Comparison of ENCODE assay signal across 22 cellular contexts in genomic region chr20:11047559-11047958, GRCh38.
DNase-seq lines count a peak whose midpoint lies in the region; ATAC-seq, FAIRE-seq and TF ChIP-seq lines count a peak whose summit lies in the region.
"Had no signal": no experiment of that assay in that cellular context is flagged by ENCODE, and none has a peak within 500 bp of the region (broad histone marks: within the 10 kb centered on the region; RNA-seq: fewer than 3 reads in every experiment).

No MANE protein-coding gene starts in this region.

- H3K4me1 ChIP-seq in Caco-2, result peaks cover 50% of the 10 kb centered on the region
- H3K4me1 ChIP-seq in keratinocyte (ENCODE audit: control insufficient read depth, extremely low read depth, insufficient read depth, low read length), result peaks cover 18% of the 10 kb centered on the region
- no peaks in the 10 kb centered on the region for H3K4me1 ChIP-seq in right atrium auricular region
- H3K4me1 ChIP-seq: upper lobe of right lung had no signal

- TF ChIP-seq CTCF in Caco-2 (IDR thresholded peaks at IDR 0.05; ENCODE audit: insufficient read depth in 1 of 2, low read depth in 1 of 2, low read length in 1 of 2, severe bottlenecking in 1 of 2, unreplicated experiment in 1 of 2) (no peak), astrocyte of the spinal cord (IDR thresholded peaks at IDR 0.05; ENCODE audit: low read depth, low read length) (no peak), keratinocyte (optimal IDR thresholded peaks at IDR 0.05 in 1 of 3, IDR thresholded peaks at IDR 0.05 in 1 of 3, conservative IDR thresholded peaks at IDR 0.05 in 1 of 3; ENCODE audit: extremely low read depth in 1 of 3, insufficient read depth in 2 of 3, low read length in 3 of 3) (no peak), right atrium auricular region (IDR thresholded peaks at IDR 0.05) (no peak)

- H3K27me3 Mint-ChIP-seq in Caco-2 (ENCODE audit: insufficient read depth, unreplicated experiment), result no peaks in the 10 kb centered on the region
- no peaks in the 10 kb centered on the region for H3K27me3 Mint-ChIP-seq in activated naive CD8-positive, alpha-beta T cell treated with anti-CD3 and anti-CD28 coated beads, Interleukin-2, amount 50 U/mL, for 24 hours
- H3K27me3 Mint-ChIP-seq: activated naive CD4-positive, alpha-beta T cell treated with anti-CD3 and anti-CD28 coated beads, Interleukin-2, amount 10 ng/mL, durations not matched to agents 7 days and 5 days; B cell; naive thymus-derived CD4-positive, alpha-beta T cell; T-cell had no signal

- no peak overlapping the region for H3K4me3 Mint-ChIP-seq in Caco-2 (ENCODE audit: unreplicated experiment)
- H3K4me3 Mint-ChIP-seq in activated naive CD8-positive, alpha-beta T cell treated with anti-CD3 and anti-CD28 coated beads, Interleukin-2, amount 50 U/mL, for 24 hours, result no peak overlapping the region
- H3K4me3 Mint-ChIP-seq: activated naive CD4-positive, alpha-beta T cell treated with anti-CD3 and anti-CD28 coated beads, Interleukin-2, amount 10 ng/mL, durations not matched to agents 7 days and 5 days; B cell; naive thymus-derived CD4-positive, alpha-beta T cell; T-cell had no signal

- no peaks in the 10 kb centered on the region for H3K79me2 ChIP-seq in keratinocyte (ENCODE audit: control insufficient read depth, insufficient read depth, low read length)

- no peaks in the 10 kb centered on the region for H3K27me3 ChIP-seq in Caco-2 (replicated peaks; ENCODE audit: control insufficient read depth, insufficient read depth, low read length)
- H3K27me3 ChIP-seq in keratinocyte (ENCODE audit: control insufficient read depth, extremely low read depth, insufficient read depth, low read length), result no peaks in the 10 kb centered on the region
- no peaks in the 10 kb centered on the region for H3K27me3 ChIP-seq in right atrium auricular region
- H3K27me3 ChIP-seq: upper lobe of right lung had no signal

- no peak overlapping the region for H3K27ac Mint-ChIP-seq in Caco-2 (ENCODE audit: unreplicated experiment)
- H3K27ac Mint-ChIP-seq in activated naive CD8-positive, alpha-beta T cell treated with anti-CD3 and anti-CD28 coated beads, Interleukin-2, amount 50 U/mL, for 24 hours, result no peak overlapping the region
- H3K27ac Mint-ChIP-seq: activated naive CD4-positive, alpha-beta T cell treated with anti-CD3 and anti-CD28 coated beads, Interleukin-2, amount 10 ng/mL, durations not matched to agents 7 days and 5 days; B cell; naive thymus-derived CD4-positive, alpha-beta T cell; T-cell had no signal

- DNase-seq in Caco-2 (peak; percentile 41 to 74), M059J (ENCODE audit: low read depth) (peak; percentile 99), astrocyte of the spinal cord (ENCODE audit: low read depth, low spot score) (peak; percentile 47), keratinocyte (ENCODE audit: low read depth, low spot score) (peak; percentile 66), right atrium auricular region (ENCODE audit: low spot score) (no peak)
- DNase-seq in activated naive CD8-positive, alpha-beta T cell treated with anti-CD3 and anti-CD28 coated beads, Interleukin-2, amount 50 U/mL, for 24 hours, result no peak
- DNase-seq: activated naive CD4-positive, alpha-beta T cell treated with anti-CD3 and anti-CD28 coated beads, Interleukin-2, amount 10 ng/mL, durations not matched to agents 7 days and 5 days; aorta; DMS79 treated with DMSO at 0.1 percent for 48 hours; left cardiac atrium; naive thymus-derived CD4-positive, alpha-beta T cell; NCI-H1436; NCI-H524; retina; T-cell; upper lobe of right lung had no signal

- CTCF ChIA-PET in Caco-2 (lab: Charles Lee), result no interaction called here

- H4K20me1 ChIP-seq in keratinocyte (ENCODE audit: control insufficient read depth, extremely low read depth, insufficient read depth, low read length), result no peaks in the 10 kb centered on the region

- H3K9me3 ChIP-seq in Caco-2 (peaks cover 10% of the 10 kb centered on the region; the same call in 1 of the 2 replicates), keratinocyte (ENCODE audit: control insufficient read depth, low read depth, low read length) (no peaks in the 10 kb centered on the region), right atrium auricular region (no peaks in the 10 kb centered on the region)
- H3K9me3 ChIP-seq: A549, upper lobe of right lung had no signal

- peak; percentile 98 for FAIRE-seq in keratinocyte (lab: Jason Lieb, UNC)
- FAIRE-seq: TTC549 had no signal

- H3K9ac ChIP-seq in keratinocyte (ENCODE audit: control insufficient read depth, extremely low read depth, insufficient read depth, low read length), result no peak overlapping the region

- H3K4me3 ChIP-seq in Caco-2 (ENCODE audit: low read depth, low read length), result no peak overlapping the region
- H3K4me3 ChIP-seq in astrocyte of the spinal cord (ENCODE audit: low read depth, low read length), result no peak overlapping the region
- no peak overlapping the region for H3K4me3 ChIP-seq in keratinocyte (ENCODE audit: control insufficient read depth in 2 of 3, extremely low read depth in 1 of 3, insufficient read depth in 2 of 3, low read depth in 1 of 3, low read length in 3 of 3)
- H3K4me3 ChIP-seq in right atrium auricular region, result no peak overlapping the region
- H3K4me3 ChIP-seq: A549, upper lobe of right lung had no signal

- peak overlapping the region; percentile 7 for H3K27ac ChIP-seq in keratinocyte (ENCODE audit: control insufficient read depth, insufficient read depth, low read length)
- no peak overlapping the region for H3K27ac ChIP-seq in right atrium auricular region
- H3K27ac ChIP-seq: A549, upper lobe of right lung had no signal

- in situ Hi-C loops in astrocyte of the spinal cord (cut with HindIII; ENCODE audit: low sequenced_read_pairs), result no loop called here

- dilution Hi-C loops in keratinocyte (cut with MboI; ENCODE audit: extremely low pct_ligation_motif_present, low sequenced_read_pairs), result no loop called here

- POLR2A ChIA-PET in Caco-2 (lab: Charles Lee), result no interaction called here

- no peaks in the 10 kb centered on the region for H3K9me1 ChIP-seq in keratinocyte (ENCODE audit: control insufficient read depth, extremely low read depth, insufficient read depth, low read length)

- H3K4me1 Mint-ChIP-seq in Caco-2 (ENCODE audit: low read depth, unreplicated experiment), result peaks cover 23% of the 10 kb centered on the region
- H3K4me1 Mint-ChIP-seq in activated naive CD8-positive, alpha-beta T cell treated with anti-CD3 and anti-CD28 coated beads, Interleukin-2, amount 50 U/mL, for 24 hours, result no peaks in the 10 kb centered on the region
- H3K4me1 Mint-ChIP-seq: activated naive CD4-positive, alpha-beta T cell treated with anti-CD3 and anti-CD28 coated beads, Interleukin-2, amount 10 ng/mL, durations not matched to agents 7 days and 5 days; B cell; naive thymus-derived CD4-positive, alpha-beta T cell; T-cell had no signal

- ATAC-seq in activated naive CD8-positive, alpha-beta T cell treated with anti-CD3 and anti-CD28 coated beads, Interleukin-2, amount 50 U/mL, for 24 hours, result no peak
- ATAC-seq in GM19035 (IDR thresholded peaks at IDR 0.05; ENCODE audit: unreplicated experiment), result no peak
- no peak for ATAC-seq in GM19467 (IDR thresholded peaks at IDR 0.05; ENCODE audit: unreplicated experiment)
- ATAC-seq: A549; left cardiac atrium; naive thymus-derived CD4-positive, alpha-beta T cell; Right ventricle myocardium inferior; T-cell; upper lobe of right lung had no signal

- peaks cover 21% of the 10 kb centered on the region for H3K36me3 Mint-ChIP-seq in Caco-2 (ENCODE audit: insufficient read depth, unreplicated experiment)
- H3K36me3 Mint-ChIP-seq in activated naive CD8-positive, alpha-beta T cell treated with anti-CD3 and anti-CD28 coated beads, Interleukin-2, amount 50 U/mL, for 24 hours (ENCODE audit: low read depth), result no peaks in the 10 kb centered on the region
- H3K36me3 Mint-ChIP-seq: activated naive CD4-positive, alpha-beta T cell treated with anti-CD3 and anti-CD28 coated beads, Interleukin-2, amount 10 ng/mL, durations not matched to agents 7 days and 5 days; T-cell had no signal

- no peaks in the 10 kb centered on the region; the same call in 1 of the 2 replicates for H3K36me3 ChIP-seq in Caco-2 (ENCODE audit: control insufficient read depth, insufficient read depth, low read length)
- H3K36me3 ChIP-seq in keratinocyte (ENCODE audit: control insufficient read depth in 2 of 2, extremely low read depth in 1 of 2, insufficient read depth in 2 of 2, low read length in 2 of 2), result no peaks in the 10 kb centered on the region
- H3K36me3 ChIP-seq in right atrium auricular region, result no peaks in the 10 kb centered on the region
- H3K36me3 ChIP-seq: upper lobe of right lung had no signal

- BruUV-seq in Caco-2 (replicated peaks; lab: Mats Ljungman, UMichigan), result no TSS peak

- intact Hi-C loops in Caco-2 (cut with micrococcal nuclease; ENCODE audit: unreplicated experiment), result loop anchor here (10.0 kb wide), 2 partner anchors 493 to 497 kb away; no protein-coding TSS in a partner anchor

- H3K9me3 Mint-ChIP-seq in Caco-2 (ENCODE audit: unreplicated experiment), result peaks cover 20% of the 10 kb centered on the region
- H3K9me3 Mint-ChIP-seq in activated naive CD8-positive, alpha-beta T cell treated with anti-CD3 and anti-CD28 coated beads, Interleukin-2, amount 50 U/mL, for 24 hours, result peaks cover 8% of the 10 kb centered on the region
- H3K9me3 Mint-ChIP-seq: activated naive CD4-positive, alpha-beta T cell treated with anti-CD3 and anti-CD28 coated beads, Interleukin-2, amount 10 ng/mL, durations not matched to agents 7 days and 5 days had no signal

- H3K4me2 ChIP-seq in keratinocyte (ENCODE audit: control insufficient read depth, extremely low read depth, insufficient read depth, low read depth, low read length), result peak overlapping the region; percentile 37
- H3K4me2 ChIP-seq: A549 had no signal

- peak overlapping the region; percentile 10 for H2AFZ ChIP-seq in keratinocyte (ENCODE audit: control insufficient read depth, low read length)

Comparison
In these comparisons a context has a peak if more than half of its experiments do, and no peak if none do; other contexts are left out.
1. DNase-seq: peak in Caco-2 (2 of 2), M059J (single experiment), astrocyte of the spinal cord (single experiment) and keratinocyte (single experiment); none in activated naive CD8-positive, alpha-beta T cell treated with anti-CD3 and anti-CD28 coated beads, Interleukin-2, amount 50 U/mL, for 24 hours (single experiment) and right atrium auricular region (single experiment).